In genomic region chr19:5126498-5127223, GRCh38 we compare ENCODE assay signal across 18 cellular contexts.
DNase-seq lines count a peak whose midpoint lies in the region; ATAC-seq, FAIRE-seq and TF ChIP-seq lines count a peak whose summit lies in the region.
"Had no signal": no experiment of that assay in that cellular context is flagged by ENCODE, and none has a peak within 500 bp of the region (broad histone marks: within the 10 kb centered on the region; RNA-seq: fewer than 3 reads in every experiment).

No MANE protein-coding gene starts in this region.

- no peak for TF ChIP-seq RAD21 in HepG2 (CRISPR knock-in tag; IDR thresholded peaks at IDR 0.05)

- H3K27ac ChIP-seq in HepG2 (ENCODE audit: extremely low read length, insufficient read depth, low read length) (no peak overlapping the region), right lobe of liver (peak overlapping the region in 1 of 3 donors; percentile 21)
- H3K27ac ChIP-seq: HL-60, lower lobe of right lung had no signal

- H3K9me3 ChIP-seq in HepG2 (ENCODE audit: low read length): no peaks in the 10 kb centered on the region
- no peaks in the 10 kb centered on the region for H3K9me3 ChIP-seq in right lobe of liver
- H3K9me3 ChIP-seq in MG63: no peaks in the 10 kb centered on the region
- H3K9me3 ChIP-seq: lower lobe of right lung, SK-N-SH had no signal

- POLR2A ChIA-PET in HepG2 (lab: Yijun Ruan, JAX): no interaction called here

- no peak for TF ChIP-seq CTCF in HepG2 (CRISPR knock-in tag; IDR thresholded peaks at IDR 0.05)
- TF ChIP-seq CTCF in right lobe of liver (IDR thresholded peaks at IDR 0.05): no peak

- no peak for FAIRE-seq in HepG2 (lab: Jason Lieb, UNC)
- FAIRE-seq: endometrium had no signal

- in situ Hi-C loops in HepG2 (cut with HindIII; ENCODE audit: extremely low pct_ligation_motif_present, low pct_unique_long_range_greater_than_20kb): no loop called here

- no peak overlapping the region for H3K4me2 ChIP-seq in HepG2 (ENCODE audit: low read depth, low read length)
- H3K4me2 ChIP-seq: SK-N-SH had no signal

- TF ChIP-seq POLR2A in HepG2 (IDR thresholded peaks at IDR 0.05; ENCODE audit: insufficient read depth in 1 of 2, low read depth in 2 of 2, low read length in 2 of 2): no peak
- no peak for TF ChIP-seq POLR2A in right lobe of liver (IDR thresholded peaks at IDR 0.05)

- no peak overlapping the region for H3K9ac ChIP-seq in HepG2 (ENCODE audit: insufficient read depth, low read depth, low read length)
- H3K9ac ChIP-seq: SK-N-SH had no signal

- H3K27me3 ChIP-seq in HepG2 (ENCODE audit: control insufficient read depth in 1 of 2, insufficient read depth in 2 of 2, low read length in 2 of 2) (no peaks in the 10 kb centered on the region), right lobe of liver (no peaks in the 10 kb centered on the region), MG63 (no peaks in the 10 kb centered on the region)

- CTCF ChIA-PET in HepG2 (lab: Yijun Ruan, JAX; ENCODE audit: low intra/inter-chr PET ratio, low total read pairs): no interaction called here

- no TSS peak for BruUV-seq in HepG2 (replicated peaks; lab: Mats Ljungman, UMichigan)

- ATAC-seq in HepG2 (no peak), right lobe of liver (no peak), left colon (no peak), HG02885 (IDR thresholded peaks at IDR 0.05; ENCODE audit: poor library complexity, unreplicated experiment) (no peak)
- ATAC-seq: CD8-positive, alpha-beta T cell; lower lobe of right lung had no signal

- no peak overlapping the region for H2AFZ ChIP-seq in HepG2 (ENCODE audit: low read length)

- no peak overlapping the region for H3K4me3 ChIP-seq in HepG2 (replicated peaks in 1 of 3; ENCODE audit: insufficient read depth in 1 of 3, low read depth in 2 of 3, low read length in 3 of 3)
- H3K4me3 ChIP-seq in right lobe of liver: no peak overlapping the region
- H3K4me3 ChIP-seq in MG63: no peak overlapping the region
- H3K4me3 ChIP-seq: lower lobe of right lung had no signal

- H3K4me1 ChIP-seq in HepG2 (ENCODE audit: insufficient read depth, low read length) (no peaks in the 10 kb centered on the region), right lobe of liver (no peaks in the 10 kb centered on the region)

- TF ChIP-seq EP300 in HepG2 (IDR thresholded peaks at IDR 0.05; ENCODE audit: low read depth in 2 of 2, low read length in 2 of 2) (no peak), HepG2 (CRISPR knock-in tag; IDR thresholded peaks at IDR 0.05; ENCODE audit: borderline replicate concordance) (no peak)

- DNase-seq in HepG2 (ENCODE audit: low spot score) (no peak), right lobe of liver (no peak), NAMALWA (ENCODE audit: low spot score) (peak; percentile 73), germinal center (ENCODE audit: low spot score) (peak; percentile 75), MG63 (no peak), HuH-7.5 (ENCODE audit: low spot score) (no peak), left colon (no peak)
- DNase-seq: amniotic stem cell; lower lobe of right lung; NCI-H1694; OCI-M1; SK-N-SH; stimulated activated CD4-positive, alpha-beta T cell treated with anti-CD3 and anti-CD28 coated beads, Interleukin-4, amount 100 ng/mL, for 1 hour; stimulated activated CD8-positive, alpha-beta memory T cell treated with anti-CD3 and anti-CD28 coated beads, Interleukin-4, amount 100 ng/mL, for 48 hours had no signal

- H4K20me1 ChIP-seq in HepG2 (ENCODE audit: insufficient read depth, low read length): no peaks in the 10 kb centered on the region

- no peaks in the 10 kb centered on the region for H3K79me2 ChIP-seq in HepG2 (ENCODE audit: insufficient read depth, low read length)

- intact Hi-C loops in HepG2 (cut with micrococcal nuclease; ENCODE audit: unreplicated experiment): no loop called here
- intact Hi-C loops in right lobe of liver (cut with DNase I): no loop called here
- intact Hi-C loops in left colon (cut with DNase I, micrococcal nuclease): no loop called here

- WGBS in HepG2 (ENCODE audit: low lambda C conversion rate): 95% methylated on average over 11 of the region's 26 CpGs
- 93% methylated on average over 3 of the region's 26 CpGs for WGBS in right lobe of liver (ENCODE audit: insufficient coverage, low coverage, low lambda C conversion rate, missing lambda C conversion rate)

- H3K36me3 ChIP-seq in HepG2 (replicated peaks in 1 of 2; ENCODE audit: control insufficient read depth in 1 of 2, insufficient read depth in 2 of 2, low read length in 2 of 2) (peaks cover 3 to 7% of the 10 kb centered on the region in 2 experiments; a peak in 3 of 5 replicates), right lobe of liver (peaks cover 0 to 18% (median 0%) of the 10 kb centered on the region in 4 donors), MG63 (no peaks in the 10 kb centered on the region)

TF ChIP-seq in HepG2, 621 proteins besides CTCF, POLR2A, EP300 and RAD21:
- peak; percentile 45 for TF ChIP-seq AGO2 (optimal IDR thresholded peaks at IDR 0.05; ENCODE audit: low read depth, low read length)
- TF ChIP-seq ZNF557 (CRISPR knock-in tag; IDR thresholded peaks at IDR 0.05): no peak
- TF ChIP-seq GATAD1 (CRISPR knock-in tag; IDR thresholded peaks at IDR 0.05): no peak

Comparison
In these comparisons a context has a peak if more than half of its experiments do, and no peak if none do; other contexts are left out.
1. DNase-seq: peak in NAMALWA (single experiment) and germinal center (single experiment); none in HepG2 (single experiment), right lobe of liver (0 of 3), MG63 (single experiment), HuH-7.5 (single experiment) and left colon (0 of 2).